In the genomic region with DNA sequence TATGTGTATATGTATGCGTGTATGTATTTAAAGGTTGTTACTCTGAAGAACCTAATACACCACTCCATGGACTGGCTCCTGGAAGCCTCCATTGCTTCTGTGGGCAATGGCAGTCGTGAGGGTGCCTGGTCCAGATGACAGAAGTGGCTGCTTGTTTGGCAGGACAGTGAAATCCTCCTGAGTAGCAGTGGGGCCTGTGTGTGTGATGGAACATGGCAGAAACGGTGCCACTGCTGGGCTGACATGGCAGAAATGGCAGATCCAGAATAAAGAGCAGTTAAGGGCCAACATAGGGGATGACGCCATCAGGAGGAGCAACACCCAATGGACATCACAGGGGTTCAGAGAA, we compare ENCODE assay signal across 20 cellular contexts. TPM values are rescaled to one million over a fixed set of nuclear protein-coding genes. Genes with fewer than 3 reads are reported as not detected.
A peak's percentile ranks its signal among the peaks of the same experiment; 100 is the strongest.
DNase-seq lines count a peak whose midpoint lies in the region; ATAC-seq, FAIRE-seq and TF ChIP-seq lines count a peak whose summit lies in the region.
"Had no signal": no experiment of that assay in that cellular context is flagged by ENCODE, and none has a peak within 500 bp of the region (broad histone marks: within the 10 kb centered on the region; RNA-seq: fewer than 3 reads in every experiment).

No MANE protein-coding gene starts in this region.

- no peak overlapping the region for H3K27ac ChIP-seq in HepG2 (ENCODE audit: extremely low read length, insufficient read depth, low read length)

- no peaks in the 10 kb centered on the region for H3K4me1 ChIP-seq in HepG2 (ENCODE audit: insufficient read depth, low read length)
- H3K4me1 ChIP-seq: BE2C had no signal

- H3K4me3 Mint-ChIP-seq in chondrocyte (ENCODE audit: unreplicated experiment), result no peak overlapping the region
- no peak overlapping the region for H3K4me3 Mint-ChIP-seq in activated T-helper 1 cell treated with anti-CD3 and anti-CD28 coated beads, Interleukin-12 subunit alpha, Interleukin-12 subunit beta, Interleukin-2, Interleukin-4 antibody, amounts not matched to agents 30 ng/mL and 10 ng/mL and 1 ng/mL, durations not matched to agents 14 hours and 24 hours and 36 hours
- H3K4me3 Mint-ChIP-seq: CD4-positive, alpha-beta T cell had no signal

- H4K20me1 ChIP-seq in HepG2 (ENCODE audit: insufficient read depth, low read length), result 0 out of 2 replicates have a peak, but pooled peaks cover 4% of the 10 kb centered on the region

- in situ Hi-C loops in HepG2 (cut with HindIII; ENCODE audit: extremely low pct_ligation_motif_present, low pct_unique_long_range_greater_than_20kb) (no loop called here), G401 (cut with HindIII; ENCODE audit: low sequenced_read_pairs) (no loop called here)

- no peak for TF ChIP-seq RAD21 in HepG2 (CRISPR knock-in tag; IDR thresholded peaks at IDR 0.05)

- H2AFZ ChIP-seq in HepG2 (ENCODE audit: low read length), result no peak overlapping the region

- no peak for TF ChIP-seq POLR2A in HepG2 (IDR thresholded peaks at IDR 0.05; ENCODE audit: insufficient read depth in 1 of 2, low read depth in 2 of 2, low read length in 2 of 2)

- H3K4me3 ChIP-seq in HepG2 (replicated peaks in 1 of 3; ENCODE audit: insufficient read depth in 1 of 3, low read depth in 2 of 3, low read length in 3 of 3), result no peak overlapping the region

- H3K4me2 ChIP-seq in HepG2 (ENCODE audit: low read depth, low read length), result no peak overlapping the region

- BruUV-seq in HepG2 (replicated peaks; lab: Mats Ljungman, UMichigan), result no TSS peak

- POLR2A ChIA-PET in HepG2 (lab: Yijun Ruan, JAX), result interaction anchor here (2.3 kb wide), 1 partner anchor 35 kb away, joined by 6 read pairs; a partner anchor contains a TSS

- no peaks in the 10 kb centered on the region; a peak in 1 of 5 replicates for H3K27me3 ChIP-seq in HepG2 (ENCODE audit: control insufficient read depth in 1 of 2, insufficient read depth in 2 of 2, low read length in 2 of 2)
- H3K27me3 ChIP-seq: BE2C had no signal

- H3K4me1 Mint-ChIP-seq in chondrocyte (ENCODE audit: low read depth), result no peaks in the 10 kb centered on the region
- H3K4me1 Mint-ChIP-seq in activated T-helper 1 cell treated with anti-CD3 and anti-CD28 coated beads, Interleukin-12 subunit alpha, Interleukin-12 subunit beta, Interleukin-2, Interleukin-4 antibody, amounts not matched to agents 30 ng/mL and 10 ng/mL and 1 ng/mL, durations not matched to agents 14 hours and 24 hours and 36 hours (ENCODE audit: low read depth), result no peaks in the 10 kb centered on the region

- intact Hi-C loops in HepG2 (cut with micrococcal nuclease; ENCODE audit: unreplicated experiment), result no loop called here
- intact Hi-C loops in activated T-helper 1 cell treated with anti-CD3 and anti-CD28 coated beads, Interleukin-12 subunit alpha, Interleukin-12 subunit beta, Interleukin-2, Interleukin-4 antibody, amounts not matched to agents 30 ng/mL and 10 ng/mL and 1 ng/mL, durations not matched to agents 14 hours and 24 hours and 36 hours (cut with micrococcal nuclease), result no loop called here

- no peak for TF ChIP-seq CTCF in HepG2 (CRISPR knock-in tag; IDR thresholded peaks at IDR 0.05)
- TF ChIP-seq CTCF in chondrocyte (IDR thresholded peaks at IDR 0.05), result no peak

- peaks cover 4% of the 10 kb centered on the region for H3K27me3 Mint-ChIP-seq in chondrocyte (ENCODE audit: low read depth)
- H3K27me3 Mint-ChIP-seq in activated T-helper 1 cell treated with anti-CD3 and anti-CD28 coated beads, Interleukin-12 subunit alpha, Interleukin-12 subunit beta, Interleukin-2, Interleukin-4 antibody, amounts not matched to agents 30 ng/mL and 10 ng/mL and 1 ng/mL, durations not matched to agents 14 hours and 24 hours and 36 hours (ENCODE audit: insufficient read depth), result peaks cover 3% of the 10 kb centered on the region

- peaks cover 0 to 38% of the 10 kb centered on the region in 2 donors for H3K36me3 Mint-ChIP-seq in activated naive CD4-positive, alpha-beta T cell treated with anti-CD3 and anti-CD28 coated beads, Interleukin-2, amount 50 U/mL, for 72 hours
- H3K36me3 Mint-ChIP-seq in chondrocyte (ENCODE audit: low read depth), result peaks cover 27% of the 10 kb centered on the region
- peaks cover 33% of the 10 kb centered on the region for H3K36me3 Mint-ChIP-seq in activated T-helper 1 cell treated with anti-CD3 and anti-CD28 coated beads, Interleukin-12 subunit alpha, Interleukin-12 subunit beta, Interleukin-2, Interleukin-4 antibody, amounts not matched to agents 30 ng/mL and 10 ng/mL and 1 ng/mL, durations not matched to agents 14 hours and 24 hours and 36 hours (ENCODE audit: low read depth)

- TF ChIP-seq EP300 in HepG2 (IDR thresholded peaks at IDR 0.05; ENCODE audit: low read depth in 2 of 2, low read length in 2 of 2) (no peak), HepG2 (CRISPR knock-in tag; IDR thresholded peaks at IDR 0.05; ENCODE audit: borderline replicate concordance) (no peak)

- H3K9me3 ChIP-seq in HepG2 (ENCODE audit: low read length), result no peaks in the 10 kb centered on the region
- H3K9me3 ChIP-seq: BE2C had no signal

- DNase-seq in activated naive CD4-positive, alpha-beta T cell treated with anti-CD3 and anti-CD28 coated beads, Interleukin-2, amount 50 U/mL, for 72 hours (ENCODE audit: low spot score in 2 of 2), result no peak
- no peak for DNase-seq in activated naive CD4-positive, alpha-beta T cell treated with Interleukin-2 at 50 U/mL for 16 hours
- peak; percentile 12 for DNase-seq in M059J (ENCODE audit: low read depth)
- DNase-seq in HepG2 (ENCODE audit: low spot score), result no peak
- no peak for DNase-seq in chondrocyte (ENCODE audit: low spot score)
- no peak for DNase-seq in activated T-helper 1 cell treated with anti-CD3 and anti-CD28 coated beads, Interleukin-12 subunit alpha, Interleukin-12 subunit beta, Interleukin-2, Interleukin-4 antibody, amounts not matched to agents 30 ng/mL and 10 ng/mL and 1 ng/mL, durations not matched to agents 14 hours and 24 hours and 36 hours (ENCODE audit: low spot score)
- no peak for DNase-seq in G401 (ENCODE audit: low spot score)
- DNase-seq: BE2C; CD4-positive, alpha-beta T cell; DMS79; MV-4-11; NCI-H1694 treated with DMSO at 0.1 percent for 48 hours; NCI-H510A treated with DMSO at 0.1 percent for 48 hours; NCI-H774; OCI-M1; SIG-M5 had no signal

- H3K27ac Mint-ChIP-seq in activated naive CD4-positive, alpha-beta T cell treated with anti-CD3 and anti-CD28 coated beads, Interleukin-2, amount 50 U/mL, for 72 hours, result peak overlapping the region in 1 of 2 donors; percentile 2
- no peak overlapping the region for H3K27ac Mint-ChIP-seq in chondrocyte (ENCODE audit: unreplicated experiment)
- H3K27ac Mint-ChIP-seq in activated T-helper 1 cell treated with anti-CD3 and anti-CD28 coated beads, Interleukin-12 subunit alpha, Interleukin-12 subunit beta, Interleukin-2, Interleukin-4 antibody, amounts not matched to agents 30 ng/mL and 10 ng/mL and 1 ng/mL, durations not matched to agents 14 hours and 24 hours and 36 hours, result no peak overlapping the region
- H3K27ac Mint-ChIP-seq: CD4-positive, alpha-beta T cell had no signal

- no peak for FAIRE-seq in HepG2 (lab: Jason Lieb, UNC)
- FAIRE-seq: A204.1, H1 had no signal

- peaks cover 0 to 9% of the 10 kb centered on the region in 2 donors for H3K9me3 Mint-ChIP-seq in activated naive CD4-positive, alpha-beta T cell treated with anti-CD3 and anti-CD28 coated beads, Interleukin-2, amount 50 U/mL, for 72 hours
- no peaks in the 10 kb centered on the region for H3K9me3 Mint-ChIP-seq in chondrocyte (ENCODE audit: low read depth)
- no peaks in the 10 kb centered on the region for H3K9me3 Mint-ChIP-seq in activated T-helper 1 cell treated with anti-CD3 and anti-CD28 coated beads, Interleukin-12 subunit alpha, Interleukin-12 subunit beta, Interleukin-2, Interleukin-4 antibody, amounts not matched to agents 30 ng/mL and 10 ng/mL and 1 ng/mL, durations not matched to agents 14 hours and 24 hours and 36 hours
- H3K9me3 Mint-ChIP-seq: CD4-positive, alpha-beta T cell had no signal

- CTCF ChIA-PET in HepG2 (lab: Yijun Ruan, JAX; ENCODE audit: low intra/inter-chr PET ratio, low total read pairs), result no interaction called here

- no peak overlapping the region for H3K9ac ChIP-seq in HepG2 (ENCODE audit: insufficient read depth, low read depth, low read length)

- peaks cover 1 to 20% of the 10 kb centered on the region in 2 experiments; a peak in 4 of 5 replicates for H3K36me3 ChIP-seq in HepG2 (replicated peaks in 1 of 2; ENCODE audit: control insufficient read depth in 1 of 2, insufficient read depth in 2 of 2, low read length in 2 of 2)
- H3K36me3 ChIP-seq: BE2C had no signal

- H3K79me2 ChIP-seq in HepG2 (ENCODE audit: insufficient read depth, low read length), result no peaks in the 10 kb centered on the region

- WGBS in HepG2 (ENCODE audit: low lambda C conversion rate), result 95% methylated on average over 4 of the region's 4 CpGs

- ATAC-seq in activated naive CD4-positive, alpha-beta T cell treated with anti-CD3 and anti-CD28 coated beads, Interleukin-2, amount 50 U/mL, for 72 hours, result peak; percentile 13 to 24
- ATAC-seq in HepG2 (peak; percentile 32), HG03439 (IDR thresholded peaks at IDR 0.05; ENCODE audit: unreplicated experiment) (no peak)

RNA-seq across cellular contexts. Expression of a gene that starts 6.1 kb away (rescaled TPM):
- not detected for total RNA-seq in activated naive CD4-positive, alpha-beta T cell treated with anti-CD3 and anti-CD28 coated beads, Interleukin-2, amount 50 U/mL, for 72 hours
- not detected in 2 replicates for total RNA-seq in M059J (2014; rRNA removed; shearing (Covaris generic))
- not detected in 2 replicates for total RNA-seq in HepG2 (2016; rRNA removed; fragmentation: Illumina TruSeq; extraction: Trizol)
- not detected in 2 replicates for total RNA-seq in HepG2 (2016; cell fraction: cytosol; rRNA removed; fragmentation: Illumina TruSeq; extraction: Trizol; ENCODE audit: low read depth)
- total RNA-seq in HepG2 (2016; cell fraction: insoluble cytoplasmic fraction; rRNA removed; fragmentation: Illumina TruSeq; extraction: Trizol), result not detected in 2 replicates
- total RNA-seq in HepG2 (2016; cell fraction: membrane; rRNA removed; fragmentation: Illumina TruSeq; extraction: Trizol), result not detected in 2 replicates
- not detected in 2 replicates for total RNA-seq in HepG2 (2016; cell fraction: nucleus; rRNA removed; fragmentation: Illumina TruSeq; extraction: Trizol)
- not detected in 2 replicates for polyA plus RNA-seq in HepG2 (2011; rRNA removed)
- not detected in 2 replicates for polyA plus RNA-seq in HepG2 (2011; cell fraction: cytosol; rRNA removed)
- not detected in 2 replicates for polyA plus RNA-seq in HepG2 (2011; cell fraction: nucleus; rRNA removed)
- polyA plus RNA-seq in HepG2 (2012), result 0.08 TPM in 1 of 2 replicates, not detected in the other
- polyA plus RNA-seq in HepG2 (2016; cell fraction: cytosol; fragmentation: Illumina TruSeq; extraction: Trizol; ENCODE audit: low read depth), result not detected in 2 replicates
- not detected in 2 replicates for polyA plus RNA-seq in HepG2 (2016; cell fraction: insoluble cytoplasmic fraction; fragmentation: Illumina TruSeq; extraction: Trizol; ENCODE audit: low read depth)
- polyA plus RNA-seq in HepG2 (2016; cell fraction: membrane; fragmentation: Illumina TruSeq; extraction: Trizol; ENCODE audit: low read depth), result not detected in 2 replicates
- not detected in 2 replicates for polyA plus RNA-seq in HepG2 (2016; cell fraction: nucleus; fragmentation: Illumina TruSeq; extraction: Trizol; ENCODE audit: insufficient read depth, low read depth)
- not detected in 2 replicates for polyA minus RNA-seq in HepG2 (2011; rRNA and poly(A)+ RNA removed; ENCODE audit: low replicate concordance)
- not detected in 2 replicates for polyA minus RNA-seq in HepG2 (2011; cell fraction: cytosol; rRNA and poly(A)+ RNA removed)
- polyA minus RNA-seq in HepG2 (2011; cell fraction: nucleus; rRNA and poly(A)+ RNA removed), result not detected in 2 replicates
- total RNA-seq in chondrocyte, result not detected in 3 replicates
- not detected in 2 replicates for total RNA-seq in activated T-helper 1 cell treated with anti-CD3 and anti-CD28 coated beads, Interleukin-12 subunit alpha, Interleukin-12 subunit beta, Interleukin-2, Interleukin-4 antibody, amounts not matched to agents 30 ng/mL and 10 ng/mL and 1 ng/mL, durations not matched to agents 14 hours and 24 hours and 36 hours
- total RNA-seq in G401 (2014; rRNA removed; shearing (Covaris generic)), result not detected in 2 replicates
- total RNA-seq: CD4-positive, alpha-beta T cell; H1; RPMI7951 had no signal
- polyA plus RNA-seq: H1 had no signal

RNA-seq across cellular contexts. Expression of a gene that starts 34.5 kb away (rescaled TPM):
- 100 to 1,000 TPM; 141 to 144 TPM for total RNA-seq in activated naive CD4-positive, alpha-beta T cell treated with anti-CD3 and anti-CD28 coated beads, Interleukin-2, amount 50 U/mL, for 72 hours
- 229 and 276 TPM in 2 replicates for total RNA-seq in M059J (2014; rRNA removed; shearing (Covaris generic))
- total RNA-seq in HepG2 (2016; rRNA removed; fragmentation: Illumina TruSeq; extraction: Trizol) (79.1 and 131 TPM in 2 replicates), chondrocyte (107 to 164 TPM (median 108 TPM) in 3 replicates)
- total RNA-seq in HepG2 (2016; cell fraction: cytosol; rRNA removed; fragmentation: Illumina TruSeq; extraction: Trizol; ENCODE audit: low read depth), result 8.9 and 10.1 TPM in 2 replicates
- total RNA-seq in HepG2 (2016; cell fraction: insoluble cytoplasmic fraction; rRNA removed; fragmentation: Illumina TruSeq; extraction: Trizol), result 73.2 and 133 TPM in 2 replicates
- 25.0 and 32.8 TPM in 2 replicates for total RNA-seq in HepG2 (2016; cell fraction: membrane; rRNA removed; fragmentation: Illumina TruSeq; extraction: Trizol)
- 193 and 214 TPM in 2 replicates for total RNA-seq in HepG2 (2016; cell fraction: nucleus; rRNA removed; fragmentation: Illumina TruSeq; extraction: Trizol)
- polyA plus RNA-seq in HepG2 (2011; rRNA removed), result 88.3 and 127 TPM in 2 replicates
- polyA plus RNA-seq in HepG2 (2011; cell fraction: cytosol; rRNA removed), result 86.7 and 99.4 TPM in 2 replicates
- 46.5 and 52.3 TPM in 2 replicates for polyA plus RNA-seq in HepG2 (2011; cell fraction: nucleus; rRNA removed)
- 118 and 152 TPM in 2 replicates for polyA plus RNA-seq in HepG2 (2012)
- 3.9 and 4.3 TPM in 2 replicates for polyA plus RNA-seq in HepG2 (2016; cell fraction: cytosol; fragmentation: Illumina TruSeq; extraction: Trizol; ENCODE audit: low read depth)
- 55.3 and 62.3 TPM in 2 replicates for polyA plus RNA-seq in HepG2 (2016; cell fraction: insoluble cytoplasmic fraction; fragmentation: Illumina TruSeq; extraction: Trizol; ENCODE audit: low read depth)
- 10.9 and 14.2 TPM in 2 replicates for polyA plus RNA-seq in HepG2 (2016; cell fraction: membrane; fragmentation: Illumina TruSeq; extraction: Trizol; ENCODE audit: low read depth)
- polyA plus RNA-seq in HepG2 (2016; cell fraction: nucleus; fragmentation: Illumina TruSeq; extraction: Trizol; ENCODE audit: insufficient read depth, low read depth), result 172 and 173 TPM in 2 replicates
- polyA minus RNA-seq in HepG2 (2011; rRNA and poly(A)+ RNA removed; ENCODE audit: low replicate concordance), result 37.2 and 147 TPM in 2 replicates
- 193 and 200 TPM in 2 replicates for polyA minus RNA-seq in HepG2 (2011; cell fraction: cytosol; rRNA and poly(A)+ RNA removed)
- 204 and 223 TPM in 2 replicates for polyA minus RNA-seq in HepG2 (2011; cell fraction: nucleus; rRNA and poly(A)+ RNA removed)
- total RNA-seq in activated T-helper 1 cell treated with anti-CD3 and anti-CD28 coated beads, Interleukin-12 subunit alpha, Interleukin-12 subunit beta, Interleukin-2, Interleukin-4 antibody, amounts not matched to agents 30 ng/mL and 10 ng/mL and 1 ng/mL, durations not matched to agents 14 hours and 24 hours and 36 hours, result 147 and 175 TPM in 2 replicates
- total RNA-seq in G401 (2014; rRNA removed; shearing (Covaris generic)), result 53.2 and 72.4 TPM in 2 replicates

RNA-seq across cellular contexts. Expression of a gene that starts 51.3 kb away (rescaled TPM):
- total RNA-seq in activated naive CD4-positive, alpha-beta T cell treated with anti-CD3 and anti-CD28 coated beads, Interleukin-2, amount 50 U/mL, for 72 hours, result under 1 TPM in 1 of 2 donors, not detected in 1; 0.56 TPM
- not detected in 2 replicates for total RNA-seq in M059J (2014; rRNA removed; shearing (Covaris generic))
- total RNA-seq in HepG2 (2016; rRNA removed; fragmentation: Illumina TruSeq; extraction: Trizol), result not detected in 2 replicates
- total RNA-seq in HepG2 (2016; cell fraction: cytosol; rRNA removed; fragmentation: Illumina TruSeq; extraction: Trizol; ENCODE audit: low read depth), result not detected in 2 replicates
- not detected in 2 replicates for total RNA-seq in HepG2 (2016; cell fraction: insoluble cytoplasmic fraction; rRNA removed; fragmentation: Illumina TruSeq; extraction: Trizol)
- not detected in 2 replicates for total RNA-seq in HepG2 (2016; cell fraction: membrane; rRNA removed; fragmentation: Illumina TruSeq; extraction: Trizol)
- total RNA-seq in HepG2 (2016; cell fraction: nucleus; rRNA removed; fragmentation: Illumina TruSeq; extraction: Trizol), result not detected in 2 replicates
- not detected in 2 replicates for polyA plus RNA-seq in HepG2 (2011; rRNA removed)
- polyA plus RNA-seq in HepG2 (2011; cell fraction: cytosol; rRNA removed), result not detected in 2 replicates
- not detected in 2 replicates for polyA plus RNA-seq in HepG2 (2011; cell fraction: nucleus; rRNA removed)
- not detected in 2 replicates for polyA plus RNA-seq in HepG2 (2012)
- polyA plus RNA-seq in HepG2 (2016; cell fraction: cytosol; fragmentation: Illumina TruSeq; extraction: Trizol; ENCODE audit: low read depth), result not detected in 2 replicates
- polyA plus RNA-seq in HepG2 (2016; cell fraction: insoluble cytoplasmic fraction; fragmentation: Illumina TruSeq; extraction: Trizol; ENCODE audit: low read depth), result not detected in 2 replicates
- polyA plus RNA-seq in HepG2 (2016; cell fraction: membrane; fragmentation: Illumina TruSeq; extraction: Trizol; ENCODE audit: low read depth), result not detected in 2 replicates
- not detected in 2 replicates for polyA plus RNA-seq in HepG2 (2016; cell fraction: nucleus; fragmentation: Illumina TruSeq; extraction: Trizol; ENCODE audit: insufficient read depth, low read depth)
- polyA minus RNA-seq in HepG2 (2011; rRNA and poly(A)+ RNA removed; ENCODE audit: low replicate concordance), result not detected in 2 replicates
- polyA minus RNA-seq in HepG2 (2011; cell fraction: cytosol; rRNA and poly(A)+ RNA removed), result not detected in 2 replicates
- not detected in 2 replicates for polyA minus RNA-seq in HepG2 (2011; cell fraction: nucleus; rRNA and poly(A)+ RNA removed)
- total RNA-seq in chondrocyte, result not detected in 3 replicates
- not detected in 2 replicates for total RNA-seq in activated T-helper 1 cell treated with anti-CD3 and anti-CD28 coated beads, Interleukin-12 subunit alpha, Interleukin-12 subunit beta, Interleukin-2, Interleukin-4 antibody, amounts not matched to agents 30 ng/mL and 10 ng/mL and 1 ng/mL, durations not matched to agents 14 hours and 24 hours and 36 hours
- not detected in 2 replicates for total RNA-seq in G401 (2014; rRNA removed; shearing (Covaris generic))
- total RNA-seq: CD4-positive, alpha-beta T cell; RPMI7951 had no signal
